8 cellular contexts compared by ENCODE assay signal in the genomic region with DNA sequence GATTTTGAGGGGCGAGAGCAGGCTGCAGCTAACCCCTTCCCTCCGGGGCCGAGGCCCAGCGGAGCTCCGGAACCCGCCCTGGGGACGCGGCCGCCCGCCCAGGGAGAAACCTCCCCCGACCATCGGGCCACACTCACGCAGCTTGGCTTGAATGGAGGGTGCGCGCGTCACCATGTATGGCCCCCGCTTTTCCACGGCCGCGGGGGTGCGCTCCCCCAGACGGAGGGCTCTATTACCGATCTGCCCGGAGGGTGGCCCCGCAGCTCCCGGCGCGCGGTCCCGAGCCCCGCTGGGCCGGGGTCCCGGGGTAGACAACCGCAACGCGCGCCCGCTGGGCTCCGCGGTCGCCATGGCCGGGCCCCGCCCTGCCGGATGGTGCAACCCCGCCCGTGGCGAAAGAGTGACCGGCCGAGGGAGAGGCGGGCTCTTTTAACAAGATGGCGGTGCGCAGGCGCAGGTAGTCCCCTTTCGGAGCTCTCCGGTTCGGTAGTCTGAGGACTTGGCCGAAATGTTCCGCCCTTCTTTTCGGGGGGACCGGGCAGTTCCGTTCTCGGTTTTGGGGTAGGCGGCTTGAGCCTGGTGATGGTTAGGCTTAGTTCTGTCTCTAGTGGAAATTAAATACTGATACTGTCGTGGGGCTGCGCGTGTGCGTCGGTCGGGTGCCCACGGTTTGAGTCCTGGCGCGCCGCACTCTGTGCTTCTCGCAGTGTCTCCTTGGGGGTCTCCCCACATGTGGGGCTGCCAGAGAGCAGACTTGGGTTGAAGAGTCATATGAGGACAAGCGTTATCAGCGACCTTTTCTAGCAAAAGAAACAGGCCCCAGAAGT. TPM values are rescaled to one million over a fixed set of nuclear protein-coding genes. Genes with fewer than 3 reads are reported as not detected.
DNase-seq lines count a peak whose midpoint lies in the region; ATAC-seq and TF ChIP-seq lines count a peak whose summit lies in the region.

Gene FAM219B, minus strand, starts transcription at position 402 of the 827 bp plus-strand sequence. Its CDS starts 51 bp downstream, at position 351.

- peaks cover 5% of the 10 kb centered on the region; the same call in 1 of the 2 replicates for H3K79me2 ChIP-seq in SU-DHL-6 (ENCODE audit: insufficient read depth, low read length)

- DNase-seq in GM04503 (ENCODE audit: low read depth), result peak; percentile 39
- peak; percentile 30 for DNase-seq in NCI-H1048 (lab: John Stamatoyannopoulos, UW)
- peak; percentile 84 for DNase-seq in activated naive CD8-positive, alpha-beta T cell treated with anti-CD3 and anti-CD28 coated beads, Interleukin-2, amount 10 ng/mL, durations not matched to agents 7 days and 5 days
- peak; percentile 80 to 97 (median 94) for DNase-seq in head of caudate nucleus
- DNase-seq in ovary, result peak; percentile 90 to 94 (median 92)

- peak within 1 kb of the TSS; percentile 96 for H3K9ac ChIP-seq in SU-DHL-6 (ENCODE audit: low read length)

- peaks cover 14% of the 10 kb centered on the region for H3F3A ChIP-seq in SU-DHL-6 (ENCODE audit: insufficient read depth)

- H3K9me3 ChIP-seq in HEK293 (ENCODE audit: control insufficient read depth, insufficient read depth, low read depth, low read length) (no peaks in the 10 kb centered on the region), SU-DHL-6 (ENCODE audit: insufficient read depth, low read length) (no peaks in the 10 kb centered on the region), ovary (no peaks in the 10 kb centered on the region), thymus (ENCODE audit: control insufficient read depth) (no peaks in the 10 kb centered on the region)

- H3K27me3 Mint-ChIP-seq in activated naive CD8-positive, alpha-beta T cell treated with anti-CD3 and anti-CD28 coated beads, Interleukin-2, amount 10 ng/mL, durations not matched to agents 7 days and 5 days, result no peaks in the 10 kb centered on the region

- intact Hi-C loops in head of caudate nucleus (cut with DNase I) (no loop called here), ovary (cut with DNase I) (loop anchor here in 1 of 4 donors (10.0 kb wide), 1 partner anchor 62 kb away; the partner anchor contains the start of gene ULK3)

- no peaks in the 10 kb centered on the region for H3K9me3 Mint-ChIP-seq in activated naive CD8-positive, alpha-beta T cell treated with anti-CD3 and anti-CD28 coated beads, Interleukin-2, amount 10 ng/mL, durations not matched to agents 7 days and 5 days

- H2AFZ ChIP-seq in SU-DHL-6 (ENCODE audit: low read depth, low read length, severe bottlenecking), result peak within 1 kb of the TSS; percentile 98

- POLR2A ChIA-PET in HEK293 (lab: Yijun Ruan, JAX), result interaction anchor here (0.5 to 2.5 kb wide), 22 partner anchors 9 to 419 kb away, joined by 3 to 36 read pairs (median 5); partner anchors contain the start of genes COX5A, MPI, RPP25 and SCAMP2
- POLR2A ChIA-PET in activated naive CD8-positive, alpha-beta T cell treated with anti-CD3 and anti-CD28 coated beads, Interleukin-2, amount 10 ng/mL, durations not matched to agents 7 days and 5 days (lab: Charles Lee), result interaction anchor here (0.6 to 2.5 kb wide), 21 partner anchors 9 to 290 kb away, joined by 3 to 23 read pairs (median 5); partner anchors contain the start of genes CLK3, COX5A, CSK and MPI

- peaks cover 26% of the 10 kb centered on the region for H3K4me1 Mint-ChIP-seq in activated naive CD8-positive, alpha-beta T cell treated with anti-CD3 and anti-CD28 coated beads, Interleukin-2, amount 10 ng/mL, durations not matched to agents 7 days and 5 days

- H3K27ac ChIP-seq in HEK293 (ENCODE audit: extremely low read depth, low read depth, low read length) (peak within 1 kb of the TSS; percentile 89), SU-DHL-6 (ENCODE audit: low read depth, low read length) (peak within 1 kb of the TSS; percentile 56), ovary (peak within 1 kb of the TSS; percentile 73 to 78), thymus (ENCODE audit: low read depth) (peak within 1 kb of the TSS; percentile 80)

- peak; percentile 86 for ATAC-seq in activated naive CD8-positive, alpha-beta T cell treated with anti-CD3 and anti-CD28 coated beads, Interleukin-2, amount 10 ng/mL, durations not matched to agents 7 days and 5 days (ENCODE audit: low read depth)

- TF ChIP-seq CTCF in HEK293 (tag by site-specific recombination; IDR thresholded peaks at IDR 0.05) (peak; percentile 60), SU-DHL-6 (IDR thresholded peaks at IDR 0.05; ENCODE audit: insufficient read depth, low read length, poor library complexity, severe bottlenecking) (no peak), ovary (IDR thresholded peaks at IDR 0.05) (no peak)

- CTCF ChIA-PET in HEK293 (lab: Yijun Ruan, JAX), result interaction anchor here (0.6 to 8.7 kb wide), 9 partner anchors 9 to 704 kb away, joined by 3 to 79 read pairs (median 4); partner anchors contain the start of gene STRA6

- H3K27me3 ChIP-seq in SU-DHL-6 (ENCODE audit: low read length), result no peaks in the 10 kb centered on the region
- no peaks in the 10 kb centered on the region for H3K27me3 ChIP-seq in ovary
- no peaks in the 10 kb centered on the region for H3K27me3 ChIP-seq in thymus (ENCODE audit: control insufficient read depth, insufficient read depth)

- TF ChIP-seq POLR2A in ovary (IDR thresholded peaks at IDR 0.05), result peak; percentile 93

- H4K20me1 ChIP-seq in SU-DHL-6 (ENCODE audit: low read depth, low read length), result no peaks in the 10 kb centered on the region

- no peaks in the 10 kb centered on the region for H3K9me2 ChIP-seq in SU-DHL-6 (replicated peaks; ENCODE audit: insufficient read depth, low read length)

- H3K4me1 ChIP-seq in HEK293 (ENCODE audit: control insufficient read depth, insufficient read depth, low read length), result peaks cover 3% of the 10 kb centered on the region; the same call in 1 of the 2 replicates
- peaks cover 5% of the 10 kb centered on the region for H3K4me1 ChIP-seq in ovary (ENCODE audit: insufficient read depth)
- H3K4me1 ChIP-seq in thymus (ENCODE audit: control insufficient read depth, insufficient read depth, low read length), result peaks cover 12% of the 10 kb centered on the region

- H3K27ac Mint-ChIP-seq in activated naive CD8-positive, alpha-beta T cell treated with anti-CD3 and anti-CD28 coated beads, Interleukin-2, amount 10 ng/mL, durations not matched to agents 7 days and 5 days, result peak within 1 kb of the TSS; percentile 84

- H3K4me2 ChIP-seq in SU-DHL-6 (ENCODE audit: low read depth, low read length, poor library complexity, severe bottlenecking), result peak within 1 kb of the TSS; percentile 67

- peaks cover 33 to 45% of the 10 kb centered on the region in 2 experiments for H3K36me3 ChIP-seq in HEK293 (ENCODE audit: control insufficient read depth in 2 of 2, insufficient read depth in 1 of 2, low read length in 2 of 2)
- no peaks in the 10 kb centered on the region for H3K36me3 ChIP-seq in SU-DHL-6 (ENCODE audit: low read length)
- no peaks in the 10 kb centered on the region for H3K36me3 ChIP-seq in ovary
- no peaks in the 10 kb centered on the region for H3K36me3 ChIP-seq in thymus (ENCODE audit: control insufficient read depth, insufficient read depth)

- H3K4me3 ChIP-seq in HEK293 (ENCODE audit: low read depth, low read length) (peak within 1 kb of the TSS; percentile 82), SU-DHL-6 (ENCODE audit: insufficient read depth, low read length, poor library complexity, severe bottlenecking) (peak within 1 kb of the TSS; percentile 96), ovary (peak within 1 kb of the TSS; percentile 76), thymus (ENCODE audit: low read length) (peak within 1 kb of the TSS; percentile 94)

- no peak for TF ChIP-seq EP300 in ovary (IDR thresholded peaks at IDR 0.05)

- peaks cover 23% of the 10 kb centered on the region for H3K36me3 Mint-ChIP-seq in activated naive CD8-positive, alpha-beta T cell treated with anti-CD3 and anti-CD28 coated beads, Interleukin-2, amount 10 ng/mL, durations not matched to agents 7 days and 5 days

- peak within 1 kb of the TSS; percentile 92 for H3K4me3 Mint-ChIP-seq in activated naive CD8-positive, alpha-beta T cell treated with anti-CD3 and anti-CD28 coated beads, Interleukin-2, amount 10 ng/mL, durations not matched to agents 7 days and 5 days

- 0% methylated on average over 64 to 76 of the region's 76 CpGs for WGBS in ovary, 3 donors
- WGBS in thymus, result under 1% methylated on average over 76 of the region's 76 CpGs

TF ChIP-seq in HEK293, 187 proteins besides CTCF, POLR2A, EP300 and RAD21 (continues in another document):
- TF ChIP-seq ZBTB44 (tag by site-specific recombination; IDR thresholded peaks at IDR 0.05) (peak; percentile 49; the same call in 1 of the 2 replicates), ZNF433 (tag by site-specific recombination; IDR thresholded peaks at IDR 0.05; ENCODE audit: low read depth) (no peak), ZSCAN30 (tag by site-specific recombination; IDR thresholded peaks at IDR 0.05) (peak; percentile 76)

RNA-seq across cellular contexts. Expression of gene FAM219B, which starts in this region (rescaled TPM):
- total RNA-seq in activated naive CD8-positive, alpha-beta T cell treated with anti-CD3 and anti-CD28 coated beads, Interleukin-2, amount 10 ng/mL, durations not matched to agents 7 days and 5 days, result 100 to 1,000 TPM in 1 of 2 experiments, 10 to 100 TPM in 1; 90.3 to 113 TPM
- total RNA-seq in ovary, result 100 to 1,000 TPM in 1 of 7 donors, 10 to 100 TPM in 6; 31.0 to 125 (median 67.4) TPM
- polyA plus RNA-seq in ovary, result 10 to 100 TPM; 35.1 to 67.9 TPM
- 25.5 TPM for polyA plus RNA-seq in thymus

Comparison
In these comparisons a context has a peak if more than half of its experiments do, and no peak if none do; other contexts are left out.
1. Peak in every context shown above with its lines: DNase-seq, ATAC-seq, H3K4me3 ChIP-seq and H3K27ac ChIP-seq.
2. DNase-seq: peak in every context shown above with its lines; median percentile 94 in head of caudate nucleus; 92 in ovary; 84 in activated naive CD8-positive, alpha-beta T cell treated with anti-CD3 and anti-CD28 coated beads, Interleukin-2, amount 10 ng/mL, durations not matched to agents 7 days and 5 days; 39 in GM04503; 30 in NCI-H1048.